Comparison of ENCODE assay signal across 9 cellular contexts in genomic region chr1:144101397-144102050, GRCh38.
A peak's percentile ranks its signal among the peaks of the same experiment; 100 is the strongest.
DNase-seq lines count a peak whose midpoint lies in the region; ATAC-seq lines count a peak whose summit lies in the region.
"Had no signal": no experiment of that assay in that cellular context is flagged by ENCODE, and none has a peak within 500 bp of the region (broad histone marks: within the 10 kb centered on the region; RNA-seq: fewer than 3 reads in every experiment).

No MANE protein-coding gene starts in this region.

- ATAC-seq in GM19035 (IDR thresholded peaks at IDR 0.05; ENCODE audit: unreplicated experiment), result no peak

- DNase-seq in HK-2 (ENCODE audit: unreplicated experiment) (peak; percentile 1), cardiac septum (ENCODE audit: low spot score) (peak; percentile 80), SKM-1 (lab: John Stamatoyannopoulos, UW; ENCODE audit: unreplicated experiment) (no peak), NCI-H82 treated with DMSO at 0.1 percent for 48 hours (lab: John Stamatoyannopoulos, UW; ENCODE audit: unreplicated experiment) (no peak), NCI-H1417 treated with DMSO at 0.1 percent for 48 hours (lab: John Stamatoyannopoulos, UW) (no peak)
- peak; percentile 30 for DNase-seq in activated T-cell treated with anti-CD3 and anti-CD28 coated beads, Interleukin-2, amount 50 U/mL, for 24 hours
- DNase-seq in stimulated activated CD4-positive, alpha-beta T cell treated with anti-CD3 and anti-CD28 coated beads, Interleukin-2, amount 100 ng/mL, for 24 hours, result peak; percentile 2 to 25
- DNase-seq: naive B cell had no signal

- H3K4me3 Mint-ChIP-seq in activated T-cell treated with anti-CD3 and anti-CD28 coated beads, Interleukin-2, amount 50 U/mL, for 24 hours, result no peak overlapping the region
- H3K4me3 Mint-ChIP-seq: naive B cell had no signal

- no peaks in the 10 kb centered on the region for H3K27me3 Mint-ChIP-seq in activated T-cell treated with anti-CD3 and anti-CD28 coated beads, Interleukin-2, amount 50 U/mL, for 24 hours
- H3K27me3 Mint-ChIP-seq: naive B cell had no signal

- intact Hi-C loops in cardiac septum (cut with DNase I), result no loop called here

- no peak overlapping the region for H3K27ac Mint-ChIP-seq in activated T-cell treated with anti-CD3 and anti-CD28 coated beads, Interleukin-2, amount 50 U/mL, for 24 hours
- H3K27ac Mint-ChIP-seq: naive B cell had no signal

- no peaks in the 10 kb centered on the region for H3K4me1 Mint-ChIP-seq in activated T-cell treated with anti-CD3 and anti-CD28 coated beads, Interleukin-2, amount 50 U/mL, for 24 hours (ENCODE audit: low read depth)
- H3K4me1 Mint-ChIP-seq: naive B cell had no signal

- no peaks in the 10 kb centered on the region for H3K9me3 Mint-ChIP-seq in activated T-cell treated with anti-CD3 and anti-CD28 coated beads, Interleukin-2, amount 50 U/mL, for 24 hours

- H3K36me3 Mint-ChIP-seq in activated T-cell treated with anti-CD3 and anti-CD28 coated beads, Interleukin-2, amount 50 U/mL, for 24 hours (ENCODE audit: low read depth), result no peaks in the 10 kb centered on the region
- H3K36me3 Mint-ChIP-seq: naive B cell had no signal

Comparison
In these comparisons a context has a peak if more than half of its experiments do, and no peak if none do; other contexts are left out.
1. DNase-seq: peak in HK-2 (single experiment), activated T-cell treated with anti-CD3 and anti-CD28 coated beads, Interleukin-2, amount 50 U/mL, for 24 hours (single experiment), cardiac septum (single experiment) and stimulated activated CD4-positive, alpha-beta T cell treated with anti-CD3 and anti-CD28 coated beads, Interleukin-2, amount 100 ng/mL, for 24 hours (2 of 2); none in SKM-1 (single experiment), NCI-H82 treated with DMSO at 0.1 percent for 48 hours (single experiment) and NCI-H1417 treated with DMSO at 0.1 percent for 48 hours (single experiment).